Comparison of ENCODE assay signal across 8 cellular contexts in the genomic region with DNA sequence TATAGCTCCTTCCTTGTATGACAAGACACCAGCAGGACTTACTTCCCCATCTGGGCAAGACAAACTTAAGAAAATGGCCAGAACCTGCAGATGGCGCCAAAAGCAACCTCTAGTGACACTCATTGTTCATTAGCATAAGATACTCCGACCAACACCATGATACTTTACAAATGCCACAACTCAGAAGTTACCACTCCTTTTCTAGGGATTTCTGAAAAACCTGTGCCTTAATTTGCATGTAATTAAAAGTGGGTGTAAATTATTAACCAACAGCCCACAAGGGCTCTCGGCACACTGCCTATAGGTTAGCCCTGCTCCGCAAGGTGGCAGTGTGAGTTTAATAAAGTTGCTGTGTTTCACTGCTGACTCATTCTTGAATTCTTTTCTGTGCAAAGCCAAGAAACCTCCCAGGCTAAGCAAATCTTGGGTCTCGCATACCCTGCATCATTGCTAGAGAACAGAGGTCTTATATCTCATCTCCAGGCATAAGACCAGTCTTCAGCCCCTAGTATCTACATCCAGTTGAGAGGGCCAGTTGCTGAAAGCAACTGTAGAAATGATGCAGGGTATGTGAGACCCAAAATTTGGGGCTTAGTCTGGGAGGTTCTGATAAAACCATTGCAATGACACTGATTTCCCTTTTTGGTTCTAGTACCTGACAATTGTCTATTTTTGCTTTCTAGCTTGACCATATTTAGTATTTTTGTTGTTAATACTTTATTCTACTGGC.
DNase-seq lines count a peak whose midpoint lies in the region; ATAC-seq and TF ChIP-seq lines count a peak whose summit lies in the region.

No MANE protein-coding gene starts in this region.

- TF ChIP-seq CTCF in AG09319 (IDR thresholded peaks at IDR 0.05; ENCODE audit: low read depth, low read length), result peak; percentile 36
- peak; percentile 90 for TF ChIP-seq CTCF in endodermal cell (conservative IDR thresholded peaks at IDR 0.05)
- peak in 2 of 3 experiments; percentile 9 to 29 for TF ChIP-seq CTCF in testis (IDR thresholded peaks at IDR 0.05)

- H3K27ac ChIP-seq in endodermal cell (ENCODE audit: low read depth, low read length) (no peak overlapping the region), testis (no peak overlapping the region)
- H3K27ac ChIP-seq in naive thymus-derived CD4-positive, alpha-beta T cell (ENCODE audit: low read depth, low read length), result no peak overlapping the region

- no peaks in the 10 kb centered on the region for H3K27me3 Mint-ChIP-seq in endodermal cell (ENCODE audit: insufficient read depth)
- H3K27me3 Mint-ChIP-seq in naive thymus-derived CD4-positive, alpha-beta T cell, result no peaks in the 10 kb centered on the region

- no peaks in the 10 kb centered on the region for H3K4me1 ChIP-seq in endodermal cell (ENCODE audit: control insufficient read depth, insufficient read depth, low read length)
- H3K4me1 ChIP-seq in naive thymus-derived CD4-positive, alpha-beta T cell (ENCODE audit: control insufficient read depth in 2 of 2, insufficient read depth in 2 of 2, low read length in 2 of 2), result no peaks in the 10 kb centered on the region
- H3K4me1 ChIP-seq in testis, result no peaks in the 10 kb centered on the region

- H3K9me3 Mint-ChIP-seq in endodermal cell, result no peaks in the 10 kb centered on the region
- peaks cover 0 to 6% (median 0%) of the 10 kb centered on the region in 11 donors for H3K9me3 Mint-ChIP-seq in naive thymus-derived CD4-positive, alpha-beta T cell

- intact Hi-C loops in naive thymus-derived CD4-positive, alpha-beta T cell (cut with micrococcal nuclease), result loop anchor here (1.0 to 10.0 kb wide), 4 partner anchors 51 to 424 kb away; no protein-coding TSS in a partner anchor
- intact Hi-C loops in testis (cut with DNase I; ENCODE audit: low total_unique reads), result no loop called here

- H3K9me3 ChIP-seq in endodermal cell (ENCODE audit: control insufficient read depth, low read length), result no peaks in the 10 kb centered on the region
- no peaks in the 10 kb centered on the region for H3K9me3 ChIP-seq in naive thymus-derived CD4-positive, alpha-beta T cell (ENCODE audit: control insufficient read depth in 2 of 3, low read length in 3 of 3)
- no peaks in the 10 kb centered on the region for H3K9me3 ChIP-seq in testis

- no peaks in the 10 kb centered on the region for H3K36me3 Mint-ChIP-seq in endodermal cell (ENCODE audit: low read depth)
- peaks cover 0 to 26% (median 13%) of the 10 kb centered on the region in 5 donors for H3K36me3 Mint-ChIP-seq in naive thymus-derived CD4-positive, alpha-beta T cell

- H3K4me3 Mint-ChIP-seq in endodermal cell, result peak overlapping the region; percentile 49
- peak overlapping the region in 1 of 10 donors; percentile 54 for H3K4me3 Mint-ChIP-seq in naive thymus-derived CD4-positive, alpha-beta T cell

- H3K4me1 Mint-ChIP-seq in endodermal cell, result peaks cover 4% of the 10 kb centered on the region
- H3K4me1 Mint-ChIP-seq in naive thymus-derived CD4-positive, alpha-beta T cell, result peaks cover 8 to 28% (median 14%) of the 10 kb centered on the region in 7 donors

- no peak overlapping the region for H3K9ac ChIP-seq in endodermal cell (ENCODE audit: extremely low read depth, low read length, poor library complexity, severe bottlenecking)

- CTCF ChIA-PET in naive thymus-derived CD4-positive, alpha-beta T cell (lab: Charles Lee), result interaction anchor here (1.1 kb wide), 1 partner anchor 310 kb away, joined by 3 read pairs; no protein-coding TSS in a partner anchor

- H3K36me3 ChIP-seq in endodermal cell (ENCODE audit: control insufficient read depth, insufficient read depth, low read length) (no peaks in the 10 kb centered on the region), testis (ENCODE audit: low read depth, missing control alignments) (no peaks in the 10 kb centered on the region)
- peaks cover 0 to 3% (median 0%) of the 10 kb centered on the region in 3 experiments for H3K36me3 ChIP-seq in naive thymus-derived CD4-positive, alpha-beta T cell (ENCODE audit: control insufficient read depth in 2 of 3, insufficient read depth in 3 of 3, low read length in 3 of 3)

- no peak overlapping the region for H3K4me3 ChIP-seq in endodermal cell (ENCODE audit: low read length)
- H3K4me3 ChIP-seq in naive thymus-derived CD4-positive, alpha-beta T cell (ENCODE audit: low read length), result peak overlapping the region; percentile 25
- H3K4me3 ChIP-seq in testis, result no peak overlapping the region

- TF ChIP-seq POLR2A in testis (IDR thresholded peaks at IDR 0.05), result no peak

- POLR2A ChIA-PET in naive thymus-derived CD4-positive, alpha-beta T cell (lab: Charles Lee), result no interaction called here

- no peak for DNase-seq in AG09319 (ENCODE audit: extremely low read depth, low read depth)
- DNase-seq in NCI-H2171 treated with DMSO at 0.1 percent for 48 hours (lab: John Stamatoyannopoulos, UW), result peak; percentile 11
- DNase-seq in activated CD4-positive, alpha-beta T cell treated with anti-CD3 and anti-CD28 coated beads, Interleukin-2, amount 50 U/mL, for 1 hour, result peak; percentile 62
- peak; percentile 92 for DNase-seq in endodermal cell
- peak in 8 of 9 donors; percentile 7 to 45 (median 23) for DNase-seq in naive thymus-derived CD4-positive, alpha-beta T cell
- peak; percentile 59 for DNase-seq in testis

- peak overlapping the region; percentile 90 for H3K27ac Mint-ChIP-seq in endodermal cell
- H3K27ac Mint-ChIP-seq in naive thymus-derived CD4-positive, alpha-beta T cell, result no peak overlapping the region

- WGBS in endodermal cell (ENCODE audit: insufficient coverage in 1 of 2, insufficient read length in 1 of 2), 2 experiments, result 68 to 71% methylated on average over 1 to 5 of the region's 5 CpGs
- WGBS in testis, 2 donors, result 80 to 82% methylated on average over 5 of the region's 5 CpGs

- no peaks in the 10 kb centered on the region for H3K27me3 ChIP-seq in endodermal cell (ENCODE audit: control insufficient read depth, insufficient read depth, low read length, poor library complexity, severe bottlenecking)
- H3K27me3 ChIP-seq in naive thymus-derived CD4-positive, alpha-beta T cell (ENCODE audit: control insufficient read depth in 2 of 2, insufficient read depth in 2 of 2, low read length in 2 of 2), result no peaks in the 10 kb centered on the region
- H3K27me3 ChIP-seq in testis, result no peaks in the 10 kb centered on the region

- ATAC-seq in GM18517 (IDR thresholded peaks at IDR 0.05; ENCODE audit: unreplicated experiment) (peak; percentile 95), HG02970 (IDR thresholded peaks at IDR 0.05; ENCODE audit: low FRiP score, unreplicated experiment) (peak; percentile 88)
- ATAC-seq in naive thymus-derived CD4-positive, alpha-beta T cell, result peak; percentile 84

Comparison
In these comparisons a context has a peak if more than half of its experiments do, and no peak if none do; other contexts are left out.
1. CTCF ChIP-seq: peak in every context shown above with its lines; median percentile 90 in endodermal cell; 36 in AG09319; 19 in testis.